ENCODE assay signal across 21 cellular contexts in genomic region chr2:61623747-61624146, GRCh38.
"Had no signal": no experiment of that assay in that cellular context is flagged by ENCODE, and none has a peak within 500 bp of the region (broad histone marks: within the 10 kb centered on the region; RNA-seq: fewer than 3 reads in every experiment).

No MANE protein-coding gene starts in this region.

- H3K27ac Mint-ChIP-seq: immature natural killer cell; memory B cell; mesothelial cell of epicardium; naive B cell; naive thymus-derived CD4-positive, alpha-beta T cell had no signal

- H3K4me1 Mint-ChIP-seq: immature natural killer cell; memory B cell; mesothelial cell of epicardium; naive B cell; naive thymus-derived CD4-positive, alpha-beta T cell had no signal

- H3K27me3 Mint-ChIP-seq: memory B cell; naive B cell; naive thymus-derived CD4-positive, alpha-beta T cell had no signal

- ATAC-seq: left cardiac atrium; left lobe of liver; left lung; left ventricle myocardium superior; lower lobe of right lung; mucosa of descending colon; naive thymus-derived CD4-positive, alpha-beta T cell had no signal

- H3K4me3 Mint-ChIP-seq: immature natural killer cell; memory B cell; mesothelial cell of epicardium; naive B cell; naive thymus-derived CD4-positive, alpha-beta T cell had no signal

- H3K36me3 Mint-ChIP-seq: immature natural killer cell; memory B cell; mesothelial cell of epicardium; naive B cell; naive thymus-derived CD4-positive, alpha-beta T cell had no signal

- H3K9me3 Mint-ChIP-seq: immature natural killer cell, memory B cell, mesothelial cell of epicardium, naive B cell had no signal

- DNase-seq: hippocampal formation; hypothalamus; immature natural killer cell; islet precursor cell; kidney; kidney glomerular epithelial cell; left cardiac atrium; left lung; left ventricle myocardium inferior; left ventricle myocardium superior; lower lobe of right lung; mammary epithelial cell; mesenchymal stem cell; mesendoderm; midbrain; mucosa of descending colon; naive B cell; naive thymus-derived CD4-positive, alpha-beta T cell had no signal
